ENCODE assay signal across 2 cellular contexts in the genomic region with DNA sequence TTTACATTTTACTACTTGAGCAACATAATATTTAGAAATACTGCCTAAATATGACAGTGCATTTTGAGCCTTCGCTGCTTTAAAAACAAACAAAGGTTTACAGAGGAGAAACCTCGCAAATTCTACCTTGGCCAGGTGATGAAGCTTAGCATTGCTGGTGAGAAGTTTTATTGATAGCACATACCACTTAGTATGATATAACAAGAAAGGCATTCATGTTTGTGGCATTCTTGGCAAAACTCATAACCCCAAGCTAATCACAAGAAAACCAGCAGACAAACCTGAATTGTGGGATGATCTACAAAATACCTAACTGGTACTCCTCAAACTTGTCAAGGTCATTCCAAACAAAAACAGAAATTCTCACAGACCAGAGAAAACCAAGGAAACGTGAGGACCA.
TF ChIP-seq lines count a peak whose summit lies in the region.

No MANE protein-coding gene starts in this region.

TF ChIP-seq in SK-N-SH, 30 proteins besides CTCF, POLR2A, EP300 and RAD21 (continued from another document):
- TF ChIP-seq, protein P1, sequence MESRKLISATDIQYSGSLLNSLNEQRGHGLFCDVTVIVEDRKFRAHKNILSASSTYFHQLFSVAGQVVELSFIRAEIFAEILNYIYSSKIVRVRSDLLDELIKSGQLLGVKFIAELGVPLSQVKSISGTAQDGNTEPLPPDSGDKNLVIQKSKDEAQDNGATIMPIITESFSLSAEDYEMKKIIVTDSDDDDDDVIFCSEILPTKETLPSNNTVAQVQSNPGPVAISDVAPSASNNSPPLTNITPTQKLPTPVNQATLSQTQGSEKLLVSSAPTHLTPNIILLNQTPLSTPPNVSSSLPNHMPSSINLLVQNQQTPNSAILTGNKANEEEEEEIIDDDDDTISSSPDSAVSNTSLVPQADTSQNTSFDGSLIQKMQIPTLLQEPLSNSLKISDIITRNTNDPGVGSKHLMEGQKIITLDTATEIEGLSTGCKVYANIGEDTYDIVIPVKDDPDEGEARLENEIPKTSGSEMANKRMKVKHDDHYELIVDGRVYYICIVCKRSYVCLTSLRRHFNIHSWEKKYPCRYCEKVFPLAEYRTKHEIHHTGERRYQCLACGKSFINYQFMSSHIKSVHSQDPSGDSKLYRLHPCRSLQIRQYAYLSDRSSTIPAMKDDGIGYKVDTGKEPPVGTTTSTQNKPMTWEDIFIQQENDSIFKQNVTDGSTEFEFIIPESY (IDR thresholded peaks at IDR 0.05; ENCODE audit: borderline replicate concordance, low read depth), result no peak
- TF ChIP-seq FOXM1 (IDR thresholded peaks at IDR 0.05; ENCODE audit: low read depth) (no peak), JUND (IDR thresholded peaks at IDR 0.05) (no peak), TCF12 (IDR thresholded peaks at IDR 0.05) (no peak), RCOR1 (IDR thresholded peaks at IDR 0.05; ENCODE audit: low read length) (no peak), EZH2phosphoT487 (IDR thresholded peaks at IDR 0.05; ENCODE audit: borderline replicate concordance, low read depth) (no peak), ELF1 (IDR thresholded peaks at IDR 0.05) (no peak), MXI1 (IDR thresholded peaks at IDR 0.05; ENCODE audit: low read depth, low read length) (no peak), GABPA (IDR thresholded peaks at IDR 0.05; ENCODE audit: low read depth) (no peak), NFIC (IDR thresholded peaks at IDR 0.05; ENCODE audit: borderline replicate concordance) (no peak), SIN3A (IDR thresholded peaks at IDR 0.05; ENCODE audit: borderline replicate concordance, low read depth, low read length) (no peak), FOSL2 (IDR thresholded peaks at IDR 0.05; ENCODE audit: borderline replicate concordance, low read depth) (no peak), TEAD4 (IDR thresholded peaks at IDR 0.05; ENCODE audit: borderline replicate concordance, insufficient read depth) (no peak), MEF2A (IDR thresholded peaks at IDR 0.05; ENCODE audit: borderline replicate concordance, low read depth) (no peak), CHD2 (IDR thresholded peaks at IDR 0.05; ENCODE audit: low read length, partially characterized antibody) (no peak)
- TF ChIP-seq, protein P2, sequence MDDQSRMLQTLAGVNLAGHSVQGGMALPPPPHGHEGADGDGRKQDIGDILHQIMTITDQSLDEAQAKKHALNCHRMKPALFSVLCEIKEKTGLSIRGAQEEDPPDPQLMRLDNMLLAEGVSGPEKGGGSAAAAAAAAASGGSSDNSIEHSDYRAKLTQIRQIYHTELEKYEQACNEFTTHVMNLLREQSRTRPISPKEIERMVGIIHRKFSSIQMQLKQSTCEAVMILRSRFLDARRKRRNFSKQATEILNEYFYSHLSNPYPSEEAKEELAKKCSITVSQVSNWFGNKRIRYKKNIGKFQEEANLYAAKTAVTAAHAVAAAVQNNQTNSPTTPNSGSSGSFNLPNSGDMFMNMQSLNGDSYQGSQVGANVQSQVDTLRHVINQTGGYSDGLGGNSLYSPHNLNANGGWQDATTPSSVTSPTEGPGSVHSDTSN (IDR thresholded peaks at IDR 0.05), result no peak

TF ChIP-seq in GM12878, 131 proteins besides CTCF, POLR2A, EP300 and RAD21 (continued from another document):
- TF ChIP-seq, protein P3, sequence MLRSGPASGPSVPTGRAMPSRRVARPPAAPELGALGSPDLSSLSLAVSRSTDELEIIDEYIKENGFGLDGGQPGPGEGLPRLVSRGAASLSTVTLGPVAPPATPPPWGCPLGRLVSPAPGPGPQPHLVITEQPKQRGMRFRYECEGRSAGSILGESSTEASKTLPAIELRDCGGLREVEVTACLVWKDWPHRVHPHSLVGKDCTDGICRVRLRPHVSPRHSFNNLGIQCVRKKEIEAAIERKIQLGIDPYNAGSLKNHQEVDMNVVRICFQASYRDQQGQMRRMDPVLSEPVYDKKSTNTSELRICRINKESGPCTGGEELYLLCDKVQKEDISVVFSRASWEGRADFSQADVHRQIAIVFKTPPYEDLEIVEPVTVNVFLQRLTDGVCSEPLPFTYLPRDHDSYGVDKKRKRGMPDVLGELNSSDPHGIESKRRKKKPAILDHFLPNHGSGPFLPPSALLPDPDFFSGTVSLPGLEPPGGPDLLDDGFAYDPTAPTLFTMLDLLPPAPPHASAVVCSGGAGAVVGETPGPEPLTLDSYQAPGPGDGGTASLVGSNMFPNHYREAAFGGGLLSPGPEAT (IDR thresholded peaks at IDR 0.05; ENCODE audit: low read depth), result no peak
- no peak for TF ChIP-seq SMC3 (IDR thresholded peaks at IDR 0.05; ENCODE audit: borderline replicate concordance, low read length)
- no peak for TF ChIP-seq POLR2AphosphoS5 (IDR thresholded peaks at IDR 0.05; ENCODE audit: low read length)
- no peak for TF ChIP-seq SUZ12 (IDR thresholded peaks at IDR 0.05; ENCODE audit: unreplicated experiment)
- no peak for TF ChIP-seq ETV6 (conservative IDR thresholded peaks at IDR 0.05 in 1 of 2, IDR thresholded peaks at IDR 0.05 in 1 of 2; ENCODE audit: borderline replicate concordance in 1 of 2, low read depth in 1 of 2)
- TF ChIP-seq LARP7 (IDR thresholded peaks at IDR 0.05), result no peak
- TF ChIP-seq JUND (IDR thresholded peaks at IDR 0.05; ENCODE audit: low read depth, low read length), result no peak
- no peak for TF ChIP-seq STAT1 (conservative IDR thresholded peaks at IDR 0.05)
- no peak for TF ChIP-seq ZSCAN29 (IDR thresholded peaks at IDR 0.05)
- TF ChIP-seq EED (IDR thresholded peaks at IDR 0.05; ENCODE audit: low read depth), result no peak
- TF ChIP-seq SRF (IDR thresholded peaks at IDR 0.05; ENCODE audit: low read depth in 2 of 2, low read length in 2 of 2), result no peak
- TF ChIP-seq, protein P4, sequence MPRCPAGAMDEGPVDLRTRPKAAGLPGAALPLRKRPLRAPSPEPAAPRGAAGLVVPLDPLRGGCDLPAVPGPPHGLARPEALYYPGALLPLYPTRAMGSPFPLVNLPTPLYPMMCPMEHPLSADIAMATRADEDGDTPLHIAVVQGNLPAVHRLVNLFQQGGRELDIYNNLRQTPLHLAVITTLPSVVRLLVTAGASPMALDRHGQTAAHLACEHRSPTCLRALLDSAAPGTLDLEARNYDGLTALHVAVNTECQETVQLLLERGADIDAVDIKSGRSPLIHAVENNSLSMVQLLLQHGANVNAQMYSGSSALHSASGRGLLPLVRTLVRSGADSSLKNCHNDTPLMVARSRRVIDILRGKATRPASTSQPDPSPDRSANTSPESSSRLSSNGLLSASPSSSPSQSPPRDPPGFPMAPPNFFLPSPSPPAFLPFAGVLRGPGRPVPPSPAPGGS (IDR thresholded peaks at IDR 0.05; ENCODE audit: borderline replicate concordance, insufficient read depth, low read depth, low read length, poor library complexity, severe bottlenecking), result no peak
